Comparison of ENCODE assay signal across 8 cellular contexts in the genomic region with DNA sequence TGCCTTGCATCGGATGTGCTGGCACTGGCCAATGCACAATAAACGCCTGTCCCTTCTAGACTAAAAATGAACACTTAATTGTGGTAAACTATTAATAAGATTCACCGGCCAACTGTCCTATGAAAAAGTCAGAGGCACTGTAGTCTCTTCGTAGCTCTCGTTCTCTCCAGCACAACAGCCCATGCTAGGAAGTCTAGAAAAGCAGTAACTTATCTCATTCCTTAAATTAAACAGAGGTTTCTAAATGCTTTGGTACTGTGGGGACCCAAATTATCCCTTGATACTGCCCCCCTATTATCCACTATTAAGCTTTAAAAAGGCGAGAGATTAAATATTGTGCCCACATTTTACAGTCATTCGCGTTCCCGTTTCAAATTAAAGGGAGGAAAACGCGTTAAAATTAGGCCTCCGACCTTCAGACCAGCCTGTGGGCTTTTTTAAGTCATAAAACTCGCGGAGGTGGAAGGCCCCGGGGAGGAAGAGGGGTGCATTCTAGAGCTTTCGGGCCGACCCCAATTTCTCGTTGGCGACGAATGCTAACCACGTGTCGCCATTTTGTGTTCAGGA. TPM values are rescaled to one million over a fixed set of nuclear protein-coding genes. Genes with fewer than 3 reads are reported as not detected.
DNase-seq lines count a peak whose midpoint lies in the region; ATAC-seq and TF ChIP-seq lines count a peak whose summit lies in the region.

No MANE protein-coding gene starts in this region.

- H3K27ac ChIP-seq in KOPT-K1 (ENCODE audit: low read depth, low read length, poor library complexity, severe bottlenecking) = peak overlapping the region; percentile 100
- peak overlapping the region; percentile 100 for H3K27ac ChIP-seq in breast epithelium

- peak overlapping the region; percentile 77 to 90 (median 87) for H3K4me3 ChIP-seq in breast epithelium

- peak overlapping the region; percentile 98 to 99 for H3K4me3 Mint-ChIP-seq in CD14-positive monocyte

- peaks cover 38 to 53% of the 10 kb centered on the region in 2 donors for H3K36me3 Mint-ChIP-seq in CD14-positive monocyte

- peaks cover 0 to 3% (median 0%) of the 10 kb centered on the region in 7 donors for H3K9me3 Mint-ChIP-seq in CD14-positive monocyte

- peaks cover 0 to 15% of the 10 kb centered on the region in 2 donors for H3K4me1 ChIP-seq in breast epithelium

- intact Hi-C loops in CD14-positive monocyte (cut with micrococcal nuclease) (loop anchor here (2.0 to 10.0 kb wide), 5 partner anchors 55 to 209 kb away; a partner anchor contains a TSS), breast epithelium (cut with DNase I; ENCODE audit: low total_unique reads) (loop anchor here (1.0 kb wide), 1 partner anchor 57 kb away; no protein-coding TSS in a partner anchor)

- peak overlapping the region; percentile 99 to 100 (median 100) for H3K27ac Mint-ChIP-seq in CD14-positive monocyte

- H3K27me3 Mint-ChIP-seq in CD14-positive monocyte (ENCODE audit: low read depth in 3 of 3) = peaks cover 0 to 5% (median 0%) of the 10 kb centered on the region in 3 donors

- no peaks in the 10 kb centered on the region for H3K9me3 ChIP-seq in KOPT-K1 (ENCODE audit: insufficient read depth, low read length, poor library complexity, severe bottlenecking)
- no peaks in the 10 kb centered on the region for H3K9me3 ChIP-seq in breast epithelium

- no peak for ATAC-seq in HG03378 (IDR thresholded peaks at IDR 0.05; ENCODE audit: unreplicated experiment)

- TF ChIP-seq POLR2A in breast epithelium (IDR thresholded peaks at IDR 0.05) = no peak

- no peaks in the 10 kb centered on the region for H3K27me3 ChIP-seq in breast epithelium

- H3K36me3 ChIP-seq in KOPT-K1 (ENCODE audit: insufficient read depth, low read length) = peaks cover 67% of the 10 kb centered on the region
- no peaks in the 10 kb centered on the region for H3K36me3 ChIP-seq in breast epithelium

- no peak for TF ChIP-seq CTCF in CD14-positive monocyte (IDR thresholded peaks at IDR 0.05)
- no peak for TF ChIP-seq CTCF in breast epithelium (IDR thresholded peaks at IDR 0.05)

- H3K4me1 Mint-ChIP-seq in CD14-positive monocyte = peaks cover 54% of the 10 kb centered on the region

- DNase-seq in CD14-positive monocyte (ENCODE audit: low spot score) = no peak
- DNase-seq in breast epithelium (ENCODE audit: low spot score in 2 of 2) = no peak
- DNase-seq in midbrain (lab: John Stamatoyannopoulos, UW) = peak; percentile 62
- DNase-seq in NCI-H774 (lab: John Stamatoyannopoulos, UW) = no peak
- DNase-seq in NOMO-1 treated with DMSO at 0.1 percent for 48 hours (lab: John Stamatoyannopoulos, UW; ENCODE audit: unreplicated experiment) = no peak
- DNase-seq in activated CD4-positive, alpha-beta T cell treated with anti-CD3 and anti-CD28 coated beads for 1 hour = no peak

RNA-seq across cellular contexts. Expression of a gene that starts 1.5 kb away (rescaled TPM):
- polyA plus RNA-seq in CD14-positive monocyte = 100 to 1,000 TPM; 178 to 194 TPM
- total RNA-seq in breast epithelium = 100 to 1,000 TPM; 121 to 210 (median 145) TPM
